Comparison of ENCODE assay signal across 11 cellular contexts in genomic region chr2:218517434-218518206, GRCh38. TPM values are rescaled to one million over a fixed set of nuclear protein-coding genes. Genes with fewer than 3 reads are reported as not detected.
DNase-seq lines count a peak whose midpoint lies in the region; ATAC-seq and TF ChIP-seq lines count a peak whose summit lies in the region.
"Had no signal": no experiment of that assay in that cellular context is flagged by ENCODE, and none has a peak within 500 bp of the region (broad histone marks: within the 10 kb centered on the region; RNA-seq: fewer than 3 reads in every experiment).

No MANE protein-coding gene starts in this region.

- no peak overlapping the region for H3K27ac ChIP-seq in adrenal gland
- no peak overlapping the region for H3K27ac ChIP-seq in transverse colon
- H3K27ac ChIP-seq: A549 had no signal

- H3K27me3 ChIP-seq in adrenal gland = no peaks in the 10 kb centered on the region
- H3K27me3 ChIP-seq in transverse colon = no peaks in the 10 kb centered on the region

- WGBS in adrenal gland, 4 donors = 85 to 89% (median 87%) methylated on average over 5 of the region's 5 CpGs
- 73 to 91% methylated on average over 5 of the region's 5 CpGs for WGBS in transverse colon (ENCODE audit: low coverage in 1 of 2), 2 donors

- CTCF ChIA-PET in activated CD8-positive, alpha-beta memory T cell treated with anti-CD3 and anti-CD28 coated beads, Interleukin-2, amount 10 ng/mL, durations not matched to agents 7 days and 5 days (lab: Charles Lee) = interaction anchor here (1.2 to 2.2 kb wide), 5 partner anchors 13 to 44 kb away, joined by 3 to 8 read pairs (median 4); no protein-coding TSS in a partner anchor

- in situ Hi-C loops in transverse colon (cut with MboI; ENCODE audit: low pct_ligation_motif_present in 1 of 4, low pct_unique_long_range_greater_than_20kb in 1 of 4, low sequenced_read_pairs in 3 of 4) = no loop called here

- peaks cover 38% of the 10 kb centered on the region for H3K4me1 Mint-ChIP-seq in activated CD8-positive, alpha-beta memory T cell treated with anti-CD3 and anti-CD28 coated beads, Interleukin-2, amount 10 ng/mL, durations not matched to agents 7 days and 5 days
- H3K4me1 Mint-ChIP-seq in T-helper 2 cell treated with Interferon-gamma antibody and Interleukin-4, amounts not matched to agents 5 μg/mL and 100 μg/mL, for 36 hours (ENCODE audit: low read depth) = peaks cover 32% of the 10 kb centered on the region

- TF ChIP-seq POLR2A in adrenal gland (IDR thresholded peaks at IDR 0.05) (no peak), transverse colon (IDR thresholded peaks at IDR 0.05) (no peak)

- H3K4me3 ChIP-seq in adrenal gland (no peak overlapping the region), transverse colon (no peak overlapping the region)
- H3K4me3 ChIP-seq: A549 had no signal

- H3K36me3 ChIP-seq in adrenal gland (replicated peaks in 1 of 2) (no peaks in the 10 kb centered on the region), transverse colon (peaks cover 0 to 5% (median 0%) of the 10 kb centered on the region in 4 donors)

- ATAC-seq in activated CD8-positive, alpha-beta memory T cell treated with anti-CD3 and anti-CD28 coated beads, Interleukin-2, amount 10 ng/mL, durations not matched to agents 7 days and 5 days = peak; percentile 66
- peak; percentile 65 for ATAC-seq in HG02678 (IDR thresholded peaks at IDR 0.05; ENCODE audit: unreplicated experiment)
- ATAC-seq in stimulated activated naive CD8-positive, alpha-beta T cell treated with anti-CD3 and anti-CD28 coated beads, Interleukin-15, Interleukin-2, amounts not matched to agents 100 U/mL and 50 U/mL, for 24 hours = peak; percentile 19
- ATAC-seq in GM21717 (IDR thresholded peaks at IDR 0.05; ENCODE audit: unreplicated experiment) = no peak
- ATAC-seq: naive thymus-derived CD8-positive, alpha-beta T cell had no signal

- intact Hi-C loops in adrenal gland (cut with DNase I) (no loop called here), transverse colon (cut with DNase I; ENCODE audit: low total_unique reads) (no loop called here)

- H3K9me3 ChIP-seq in adrenal gland (replicated peaks in 1 of 3) = no peaks in the 10 kb centered on the region
- no peaks in the 10 kb centered on the region for H3K9me3 ChIP-seq in transverse colon
- H3K9me3 ChIP-seq: A549 had no signal

- peaks cover 67% of the 10 kb centered on the region for H3K36me3 Mint-ChIP-seq in activated CD8-positive, alpha-beta memory T cell treated with anti-CD3 and anti-CD28 coated beads, Interleukin-2, amount 10 ng/mL, durations not matched to agents 7 days and 5 days
- H3K36me3 Mint-ChIP-seq in T-helper 2 cell treated with Interferon-gamma antibody and Interleukin-4, amounts not matched to agents 5 μg/mL and 100 μg/mL, for 36 hours (ENCODE audit: low read depth) = peaks cover 46% of the 10 kb centered on the region

- no peaks in the 10 kb centered on the region for H3K9me3 Mint-ChIP-seq in activated CD8-positive, alpha-beta memory T cell treated with anti-CD3 and anti-CD28 coated beads, Interleukin-2, amount 10 ng/mL, durations not matched to agents 7 days and 5 days (ENCODE audit: low read depth)
- no peaks in the 10 kb centered on the region for H3K9me3 Mint-ChIP-seq in T-helper 2 cell treated with Interferon-gamma antibody and Interleukin-4, amounts not matched to agents 5 μg/mL and 100 μg/mL, for 36 hours
- H3K9me3 Mint-ChIP-seq: naive thymus-derived CD8-positive, alpha-beta T cell had no signal

- no peak for DNase-seq in activated CD8-positive, alpha-beta memory T cell treated with anti-CD3 and anti-CD28 coated beads, Interleukin-2, amount 10 ng/mL, durations not matched to agents 7 days and 5 days
- no peak for DNase-seq in activated CD8-positive, alpha-beta memory T cell treated with anti-CD3 and anti-CD28 coated beads for 24 hours
- DNase-seq in T-helper 2 cell treated with Interferon-gamma antibody and Interleukin-4, amounts not matched to agents 5 μg/mL and 100 μg/mL, for 36 hours (ENCODE audit: low spot score) = no peak
- DNase-seq in stimulated activated naive CD8-positive, alpha-beta T cell treated with anti-CD3 and anti-CD28 coated beads, Interleukin-15, Interleukin-2, amounts not matched to agents 100 U/mL and 50 U/mL, for 24 hours = no peak
- no peak for DNase-seq in adrenal gland
- no peak for DNase-seq in transverse colon
- DNase-seq: naive thymus-derived CD8-positive, alpha-beta T cell; NCI-H1930 had no signal

- TF ChIP-seq CTCF in adrenal gland (IDR thresholded peaks at IDR 0.05) = no peak
- no peak for TF ChIP-seq CTCF in transverse colon (IDR thresholded peaks at IDR 0.05)

- H3K27ac Mint-ChIP-seq in activated CD8-positive, alpha-beta memory T cell treated with anti-CD3 and anti-CD28 coated beads, Interleukin-2, amount 10 ng/mL, durations not matched to agents 7 days and 5 days = peak overlapping the region; percentile 86
- H3K27ac Mint-ChIP-seq in T-helper 2 cell treated with Interferon-gamma antibody and Interleukin-4, amounts not matched to agents 5 μg/mL and 100 μg/mL, for 36 hours = peak overlapping the region; percentile 60

- H3K4me3 Mint-ChIP-seq in activated CD8-positive, alpha-beta memory T cell treated with anti-CD3 and anti-CD28 coated beads, Interleukin-2, amount 10 ng/mL, durations not matched to agents 7 days and 5 days = peak overlapping the region; percentile 1
- no peak overlapping the region for H3K4me3 Mint-ChIP-seq in T-helper 2 cell treated with Interferon-gamma antibody and Interleukin-4, amounts not matched to agents 5 μg/mL and 100 μg/mL, for 36 hours
- H3K4me3 Mint-ChIP-seq: naive thymus-derived CD8-positive, alpha-beta T cell had no signal

- H3K4me1 ChIP-seq in adrenal gland (replicated peaks in 1 of 2) = no peaks in the 10 kb centered on the region
- no peaks in the 10 kb centered on the region for H3K4me1 ChIP-seq in transverse colon
- H3K4me1 ChIP-seq: A549 had no signal

- no peak for TF ChIP-seq EP300 in transverse colon (IDR thresholded peaks at IDR 0.05; ENCODE audit: low read depth)

- no peaks in the 10 kb centered on the region for H3K27me3 Mint-ChIP-seq in activated CD8-positive, alpha-beta memory T cell treated with anti-CD3 and anti-CD28 coated beads, Interleukin-2, amount 10 ng/mL, durations not matched to agents 7 days and 5 days
- H3K27me3 Mint-ChIP-seq in T-helper 2 cell treated with Interferon-gamma antibody and Interleukin-4, amounts not matched to agents 5 μg/mL and 100 μg/mL, for 36 hours (ENCODE audit: low read depth) = no peaks in the 10 kb centered on the region
- H3K27me3 Mint-ChIP-seq: naive thymus-derived CD8-positive, alpha-beta T cell had no signal

RNA-seq across cellular contexts. Expression of gene USP37, which starts 50.5 kb away (rescaled TPM):
- total RNA-seq in activated CD8-positive, alpha-beta memory T cell treated with anti-CD3 and anti-CD28 coated beads, Interleukin-2, amount 10 ng/mL, durations not matched to agents 7 days and 5 days = 10 to 100 TPM; 33.7 to 37.6 TPM
- total RNA-seq in adrenal gland = 10 to 100 TPM in 6 of 8 donors, 1 to 10 TPM in 2; 4.8 to 30.7 (median 13.8) TPM
- 1 to 10 TPM; 2.5 to 8.3 (median 3.3) TPM for polyA plus RNA-seq in adrenal gland
- 10 to 100 TPM in 1 of 4 donors, 1 to 10 TPM in 3; 1.4 to 15.7 (median 8.1) TPM for total RNA-seq in transverse colon

RNA-seq across cellular contexts. Expression of gene CNOT9, which starts 51.0 kb away (rescaled TPM):
- total RNA-seq in activated CD8-positive, alpha-beta memory T cell treated with anti-CD3 and anti-CD28 coated beads, Interleukin-2, amount 10 ng/mL, durations not matched to agents 7 days and 5 days = 100 to 1,000 TPM in 1 of 2 experiments, 10 to 100 TPM in 1; 82.5 to 111 TPM
- total RNA-seq in adrenal gland (10 to 100 TPM; 28.6 to 51.3 (median 38.5) TPM), transverse colon (10 to 100 TPM; 14.6 to 36.7 (median 31.3) TPM)
- 10 to 100 TPM; 20.4 to 47.7 (median 22.8) TPM for polyA plus RNA-seq in adrenal gland
